Comparison of ENCODE assay signal across 8 cellular contexts in the genomic region with DNA sequence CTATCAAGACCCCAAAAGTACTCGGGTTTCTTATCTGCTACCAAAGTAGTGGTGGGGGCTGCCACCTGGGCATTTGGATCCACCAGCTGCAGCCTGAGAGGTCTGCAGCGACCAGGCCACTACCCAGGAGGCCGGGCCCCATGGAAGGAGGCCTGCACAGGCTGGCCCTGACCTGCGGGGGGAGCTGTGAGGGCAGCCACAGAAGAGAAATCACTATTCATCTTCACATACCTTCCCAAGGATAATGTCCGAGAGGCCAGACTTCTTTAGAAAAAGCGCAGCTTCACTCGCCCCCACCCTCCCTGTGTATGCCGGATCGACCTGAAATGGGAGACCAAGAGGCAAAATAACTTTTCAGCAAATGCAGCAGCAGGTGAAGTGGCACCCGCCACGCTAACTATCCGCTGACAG. TPM values are rescaled to one million over a fixed set of nuclear protein-coding genes. Genes with fewer than 3 reads are reported as not detected.
DNase-seq lines count a peak whose midpoint lies in the region; ATAC-seq, FAIRE-seq and TF ChIP-seq lines count a peak whose summit lies in the region.

No MANE protein-coding gene starts in this region.

- TF ChIP-seq EP300 in H1 (IDR thresholded peaks at IDR 0.05; ENCODE audit: borderline replicate concordance in 1 of 2, low read depth in 2 of 2, low read length in 2 of 2): no peak

- WGBS in H1 (ENCODE audit: extremely low coverage in 1 of 2, insufficient coverage in 1 of 2, insufficient read length in 1 of 2, insufficient replicate concordance in 2 of 2, low coverage in 1 of 2, low lambda C conversion rate in 2 of 2, missing lambda C conversion rate in 1 of 2), 2 experiments: 74% methylated on average over 11 of the region's 12 CpGs; no CpG with 5 or more reads in 1 of the 2 experiments
- WGBS in psoas muscle, 3 donors: 49 to 68% (median 58%) methylated on average over 12 of the region's 12 CpGs

- H4K8ac ChIP-seq in H1 (ENCODE audit: extremely low read depth, insufficient read depth, low read length): no peak overlapping the region; the same call in 1 of the 2 replicates

- H2BK12ac ChIP-seq in H1 (ENCODE audit: low read depth, low read length): no peak overlapping the region

- peaks cover 5 to 37% of the 10 kb centered on the region in 2 experiments; a peak in 3 of 4 replicates for H3K79me2 ChIP-seq in H1 (ENCODE audit: control insufficient read depth in 1 of 2, insufficient read depth in 2 of 2, low read length in 2 of 2)

- H2BK15ac ChIP-seq in H1 (ENCODE audit: low read length): no peak overlapping the region

- H3K9me3 ChIP-seq in H1 (ENCODE audit: insufficient read depth in 2 of 2, low read depth in 1 of 2, low read length in 1 of 2) (no peaks in the 10 kb centered on the region), psoas muscle (no peaks in the 10 kb centered on the region)

- H3K18ac ChIP-seq in H1 (ENCODE audit: extremely low read depth, low read length): no peak overlapping the region

- peak; percentile 66 to 79 (median 74) for ATAC-seq in psoas muscle
- ATAC-seq in GM21529 (IDR thresholded peaks at IDR 0.05; ENCODE audit: unreplicated experiment): no peak
- ATAC-seq in GM21717 (IDR thresholded peaks at IDR 0.05; ENCODE audit: unreplicated experiment): no peak

- peaks cover 0 to 8% (median 2%) of the 10 kb centered on the region in 4 experiments; a peak in 4 of 7 replicates for H3K4me1 ChIP-seq in H1 (replicated peaks in 1 of 4; ENCODE audit: control insufficient read depth in 3 of 4, insufficient read depth in 4 of 4, low read length in 3 of 4)
- peaks cover 53% of the 10 kb centered on the region for H3K4me1 ChIP-seq in psoas muscle

- TF ChIP-seq CTCF in H1 (IDR thresholded peaks at IDR 0.05; ENCODE audit: control extremely low read depth in 1 of 3, insufficient read depth in 1 of 3, low read depth in 1 of 3, low read length in 3 of 3): peak; percentile 65 to 89 (median 86)
- TF ChIP-seq CTCF in psoas muscle (IDR thresholded peaks at IDR 0.05): peak; percentile 58

- H3K23ac ChIP-seq in H1 (ENCODE audit: insufficient read length): no peak overlapping the region

- TF ChIP-seq RAD21 in H1 (IDR thresholded peaks at IDR 0.05 in 1 of 2, conservative IDR thresholded peaks at IDR 0.05 in 1 of 2; ENCODE audit: low read depth in 2 of 2, low read length in 2 of 2): peak; percentile 71 to 79

- TF ChIP-seq POLR2A in H1 (IDR thresholded peaks at IDR 0.05; ENCODE audit: control extremely low read depth in 1 of 2, low read depth in 2 of 2, low read length in 2 of 2): no peak

- H3K56ac ChIP-seq in H1 (replicated peaks; ENCODE audit: insufficient read length, low read depth, low read length): no peak overlapping the region

- CTCF ChIA-PET in H1 (lab: Charles Lee; ENCODE audit: partially characterized antibody): interaction anchor here (0.7 to 6.6 kb wide), 32 partner anchors 9 to 1156 kb away, joined by 3 to 67 read pairs (median 5); partner anchors contain the start of gene EPS15L1

- POLR2A ChIA-PET in H1 (lab: Charles Lee; ENCODE audit: partially characterized antibody): interaction anchor here (0.6 to 3.1 kb wide), 5 partner anchors 9 to 204 kb away, joined by 3 to 10 read pairs (median 3); no protein-coding TSS in a partner anchor

- H3K9ac ChIP-seq in H1 (replicated peaks in 1 of 4; ENCODE audit: extremely low read depth in 1 of 4, low read depth in 3 of 4, low read length in 3 of 4): no peak overlapping the region

- no peak overlapping the region for H2BK20ac ChIP-seq in H1 (ENCODE audit: low read length)

- H2AFZ ChIP-seq in H1 (ENCODE audit: low read length): no peak overlapping the region

- H3K4me3 ChIP-seq in H1 (ENCODE audit: extremely low read depth in 1 of 4, insufficient read depth in 2 of 4, low read depth in 3 of 4, low read length in 4 of 4): no peak overlapping the region
- H3K4me3 ChIP-seq in psoas muscle: no peak overlapping the region

- no peaks in the 10 kb centered on the region for H3K23me2 ChIP-seq in H1 (ENCODE audit: low read depth, low read length)

- DNase-seq in NCI-H2107 treated with DMSO at 0.1 percent for 48 hours (lab: John Stamatoyannopoulos, UW; ENCODE audit: unreplicated experiment) (peak; percentile 44), NCI-H2107 (lab: John Stamatoyannopoulos, UW) (no peak), NCI-H510A (lab: John Stamatoyannopoulos, UW) (peak; percentile 26), H1 (ENCODE audit: low read depth in 1 of 2, low spot score in 2 of 2) (peak in 1 of 2 experiments; percentile 78), psoas muscle (no peak)
- DNase-seq in activated CD4-positive, CD25-positive, alpha-beta regulatory T cell (lab: John Stamatoyannopoulos, UW): no peak

- peaks cover 16 to 25% of the 10 kb centered on the region in 2 experiments for H4K20me1 ChIP-seq in H1 (replicated peaks in 1 of 2; ENCODE audit: control insufficient read depth in 1 of 2, insufficient read depth in 2 of 2, low read length in 2 of 2)

- H3K27ac ChIP-seq in H1 (ENCODE audit: low read depth, low read length) (no peak overlapping the region), psoas muscle (peak overlapping the region; percentile 82)

- H3K27me3 ChIP-seq in H1 (replicated peaks in 1 of 4; ENCODE audit: control insufficient read depth in 3 of 4, extremely low read depth in 1 of 4, insufficient read depth in 3 of 4, low read length in 3 of 4): no peaks in the 10 kb centered on the region
- no peaks in the 10 kb centered on the region for H3K27me3 ChIP-seq in psoas muscle (ENCODE audit: insufficient read depth in 3 of 3, low read length in 2 of 3)

- no peak overlapping the region for H3K14ac ChIP-seq in H1 (ENCODE audit: insufficient read length)

- no peak overlapping the region for H3K4me2 ChIP-seq in H1 (ENCODE audit: insufficient read depth in 1 of 2, low read depth in 2 of 2, low read length in 2 of 2)

- FAIRE-seq in H1 (lab: Jason Lieb, UNC): no peak

- intact Hi-C loops in psoas muscle (cut with DNase I): loop anchor here in 1 of 2 donors (5.0 kb wide), 1 partner anchor 56 kb away; the partner anchor contains the start of genes C19orf44 and CALR3

- no peak overlapping the region for H2BK120ac ChIP-seq in H1 (replicated peaks; ENCODE audit: low read depth, low read length)

- H4K91ac ChIP-seq in H1 (replicated peaks; ENCODE audit: insufficient read length, low read length): no peak overlapping the region

- H3K4ac ChIP-seq in H1 (replicated peaks; ENCODE audit: insufficient read length, low read depth, low read length): no peak overlapping the region

- H3K79me1 ChIP-seq in H1 (ENCODE audit: low read depth, low read length): peaks cover 21% of the 10 kb centered on the region

- no peak overlapping the region for H4K5ac ChIP-seq in H1 (ENCODE audit: insufficient read length, low read depth, low read length)

- H3K36me3 ChIP-seq in H1 (ENCODE audit: control insufficient read depth in 2 of 4, insufficient read depth in 4 of 4, low read length in 3 of 4) (peaks cover 0 to 15% (median 5%) of the 10 kb centered on the region in 4 experiments; a peak in 5 of 8 replicates), psoas muscle (ENCODE audit: insufficient read depth in 1 of 2, low read depth in 1 of 2) (peaks cover 0 to 36% of the 10 kb centered on the region in 2 donors)

- no peak overlapping the region for H2AK5ac ChIP-seq in H1 (ENCODE audit: low read depth, low read length)

- H2BK5ac ChIP-seq in H1 (ENCODE audit: low read depth, low read length): no peak overlapping the region

TF ChIP-seq in H1, 55 proteins besides CTCF, POLR2A, EP300 and RAD21 (continues in another document):
- TF ChIP-seq YY1 (IDR thresholded peaks at IDR 0.05; ENCODE audit: low read depth, low read length) (0 out of 2 replicates have a peak, but pooled peaks have one; percentile 33), GABPA (IDR thresholded peaks at IDR 0.05; ENCODE audit: borderline replicate concordance, insufficient read depth, low read length) (peak; percentile 59; the same call in 1 of the 2 replicates)

RNA-seq across cellular contexts. Expression of gene EPS15L1, which starts 30.1 kb away (rescaled TPM):
- total RNA-seq in H1 (2021; fragmentation: NEBNext Ultra II Directional; extraction: Animal tissue kit (Norgen Biotek cat#: 25700)): 36.6 and 37.2 TPM in 2 replicates
- polyA plus RNA-seq in H1 (2011; rRNA removed) (17.6 and 22.4 TPM in 2 replicates), psoas muscle (10 to 100 TPM; 60.7 to 80.2 (median 65.4) TPM)
- polyA plus RNA-seq in H1 (2011; cell fraction: cytosol; rRNA removed): 15.2 TPM
- 31.3 TPM for polyA plus RNA-seq in H1 (2011; cell fraction: nucleus; rRNA removed)
- 29.7 to 35.7 TPM (median 31.8 TPM) in 4 replicates for polyA plus RNA-seq in H1 (2012, experiment 1 of 2)
- 13.3 TPM for polyA plus RNA-seq in H1 (2012, experiment 2 of 2)
- 18.0 TPM for polyA plus RNA-seq in H1 (2013, experiment 1 of 2)
- polyA plus RNA-seq in H1 (2013, experiment 2 of 2): 17.5 TPM
- 19.7 and 27.4 TPM in 2 replicates for polyA minus RNA-seq in H1 (2011; rRNA and poly(A)+ RNA removed)
- 28.3 TPM for polyA minus RNA-seq in H1 (2011; cell fraction: cytosol; rRNA and poly(A)+ RNA removed)
- polyA minus RNA-seq in H1 (2011; cell fraction: nucleus; rRNA and poly(A)+ RNA removed): 32.3 TPM
- 100 to 1,000 TPM in 2 of 4 donors, 10 to 100 TPM in 2; 49.1 to 125 (median 86.1) TPM for total RNA-seq in psoas muscle

RNA-seq across cellular contexts. Expression of gene CALR3, which starts 54.3 kb away (rescaled TPM):
- 0.32 and 0.33 TPM in 2 replicates for total RNA-seq in H1 (2021; fragmentation: NEBNext Ultra II Directional; extraction: Animal tissue kit (Norgen Biotek cat#: 25700))
- 0.11 TPM in 1 of 2 replicates, not detected in the other for polyA plus RNA-seq in H1 (2011; rRNA removed)
- 0.30 TPM for polyA plus RNA-seq in H1 (2011; cell fraction: cytosol; rRNA removed)
- 0.17 TPM for polyA plus RNA-seq in H1 (2011; cell fraction: nucleus; rRNA removed)
- polyA plus RNA-seq in H1 (2012, experiment 1 of 2): 0.19 to 0.40 TPM (median 0.35 TPM) in 4 replicates
- 0.37 TPM for polyA plus RNA-seq in H1 (2012, experiment 2 of 2)
- polyA plus RNA-seq in H1 (2013, experiment 1 of 2): 0.55 TPM
- 0.64 TPM for polyA plus RNA-seq in H1 (2013, experiment 2 of 2)
- 0.44 TPM in 1 of 2 replicates, not detected in the other for polyA minus RNA-seq in H1 (2011; rRNA and poly(A)+ RNA removed)
- not detected for polyA minus RNA-seq in H1 (2011; cell fraction: cytosol; rRNA and poly(A)+ RNA removed)
- not detected for polyA minus RNA-seq in H1 (2011; cell fraction: nucleus; rRNA and poly(A)+ RNA removed)
- under 1 TPM in 1 of 4 donors, not detected in 3; 0.32 TPM for total RNA-seq in psoas muscle
- under 1 TPM in 2 of 3 donors, not detected in 1; 0.07 to 0.25 TPM for polyA plus RNA-seq in psoas muscle

RNA-seq across cellular contexts. Expression of gene C19orf44, which starts 54.5 kb away (rescaled TPM):
- total RNA-seq in H1 (2021; fragmentation: NEBNext Ultra II Directional; extraction: Animal tissue kit (Norgen Biotek cat#: 25700)): 4.2 and 4.5 TPM in 2 replicates
- 2.1 and 2.8 TPM in 2 replicates for polyA plus RNA-seq in H1 (2011; rRNA removed)
- polyA plus RNA-seq in H1 (2011; cell fraction: cytosol; rRNA removed): 3.1 TPM
- polyA plus RNA-seq in H1 (2011; cell fraction: nucleus; rRNA removed): 4.2 TPM
- 3.6 to 5.5 TPM (median 4.1 TPM) in 4 replicates for polyA plus RNA-seq in H1 (2012, experiment 1 of 2)
- polyA plus RNA-seq in H1 (2012, experiment 2 of 2): 1.7 TPM
- 3.3 TPM for polyA plus RNA-seq in H1 (2013, experiment 1 of 2)
- 2.9 TPM for polyA plus RNA-seq in H1 (2013, experiment 2 of 2)
- 1.9 TPM in 2 replicates for polyA minus RNA-seq in H1 (2011; rRNA and poly(A)+ RNA removed)
- 2.9 TPM for polyA minus RNA-seq in H1 (2011; cell fraction: cytosol; rRNA and poly(A)+ RNA removed)
- polyA minus RNA-seq in H1 (2011; cell fraction: nucleus; rRNA and poly(A)+ RNA removed): 4.1 TPM
- 1 to 10 TPM; 3.8 to 7.1 (median 5.2) TPM for total RNA-seq in psoas muscle
- 1 to 10 TPM; 5.7 to 7.4 (median 6.1) TPM for polyA plus RNA-seq in psoas muscle

Comparison
In these comparisons a context has a peak if more than half of its experiments do, and no peak if none do; other contexts are left out.
1. DNase-seq: peak in NCI-H2107 treated with DMSO at 0.1 percent for 48 hours (single experiment) and NCI-H510A (single experiment); none in NCI-H2107 (single experiment), psoas muscle (0 of 2) and activated CD4-positive, CD25-positive, alpha-beta regulatory T cell (0 of 4).
2. ATAC-seq: peak in psoas muscle (4 of 4); none in GM21529 (single experiment) and GM21717 (single experiment).